In the genomic region with DNA sequence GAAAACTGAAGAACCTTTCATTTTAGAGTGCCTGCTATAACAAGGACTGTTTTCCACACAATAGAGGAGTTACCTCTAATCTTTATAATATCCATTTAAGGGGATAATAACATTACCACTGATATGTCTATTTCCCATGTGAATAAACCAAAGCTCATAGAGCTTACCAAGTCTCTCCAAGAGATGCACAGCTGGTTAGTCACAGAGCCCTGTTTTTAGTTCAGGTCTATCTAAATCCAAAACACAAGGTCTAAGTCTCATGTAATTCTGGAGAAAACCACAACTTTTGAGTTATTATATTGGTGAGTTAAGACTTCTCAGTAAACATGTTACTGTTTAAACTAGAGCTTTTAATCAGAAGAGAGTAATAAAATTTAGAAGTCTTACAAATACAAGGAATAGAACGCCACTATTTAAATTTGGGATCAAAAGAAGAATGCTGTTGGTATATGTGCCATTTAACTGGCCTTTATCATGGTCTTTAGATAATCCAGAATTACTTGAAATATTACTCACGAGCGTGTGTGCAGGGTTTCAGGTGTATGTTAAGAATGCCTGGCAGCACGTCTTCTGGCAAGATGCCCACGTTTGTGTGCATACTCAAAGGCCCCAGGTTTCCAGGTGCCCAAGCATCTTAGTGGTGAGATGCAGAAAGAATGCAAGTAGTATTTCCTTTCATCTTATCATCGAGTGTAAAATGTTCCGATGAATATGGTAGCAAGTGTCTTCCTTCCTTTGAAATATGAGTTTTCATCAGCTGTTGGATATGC, we compare ENCODE assay signal across 29 cellular contexts.
DNase-seq lines count a peak whose midpoint lies in the region; ATAC-seq, FAIRE-seq and TF ChIP-seq lines count a peak whose summit lies in the region.
"Had no signal": no experiment of that assay in that cellular context is flagged by ENCODE, and none has a peak within 500 bp of the region (broad histone marks: within the 10 kb centered on the region; RNA-seq: fewer than 3 reads in every experiment).

No MANE protein-coding gene starts in this region.

- H4K20me1 ChIP-seq in osteoblast (ENCODE audit: insufficient read depth, low read length) = no peaks in the 10 kb centered on the region

- CTCF ChIA-PET in Calu3 (lab: Charles Lee) = no interaction called here

- H3K79me2 ChIP-seq in osteoblast (ENCODE audit: insufficient read depth, low read length) = peaks cover 28% of the 10 kb centered on the region

- H3K4me3 ChIP-seq in bronchial epithelial cell (ENCODE audit: low read depth, low read length) (no peak overlapping the region), osteoblast (ENCODE audit: insufficient read depth, low read length) (no peak overlapping the region)
- H3K4me3 ChIP-seq: esophagus squamous epithelium, right atrium auricular region, upper lobe of left lung had no signal

- no peaks in the 10 kb centered on the region for H3K36me3 ChIP-seq in bronchial epithelial cell (ENCODE audit: control insufficient read depth, insufficient read depth, low read length)
- peaks cover 6% of the 10 kb centered on the region for H3K36me3 ChIP-seq in osteoblast (ENCODE audit: insufficient read depth, low read length)
- H3K36me3 ChIP-seq: brain microvascular endothelial cell, esophagus squamous epithelium, right atrium auricular region, upper lobe of left lung had no signal

- no peaks in the 10 kb centered on the region for H3K9me3 Mint-ChIP-seq in Calu3 (ENCODE audit: low read depth, unreplicated experiment)
- H3K9me3 Mint-ChIP-seq in HFFc6 = no peaks in the 10 kb centered on the region; the same call in 1 of the 2 replicates
- H3K9me3 Mint-ChIP-seq: activated CD4-positive, alpha-beta memory T cell treated with anti-CD3 and anti-CD28 coated beads, Interleukin-2, amount 10 ng/mL, durations not matched to agents 7 days and 5 days; T-helper 2 cell treated with Interferon-gamma antibody and Interleukin-4, amounts not matched to agents 5 μg/mL and 100 μg/mL, for 36 hours had no signal

- H3K4me2 ChIP-seq in osteoblast (ENCODE audit: insufficient read depth, low read length) = no peak overlapping the region

- H3K9me3 ChIP-seq in osteoblast (ENCODE audit: low read depth, low read length) = no peaks in the 10 kb centered on the region
- H3K9me3 ChIP-seq: esophagus squamous epithelium, right atrium auricular region, upper lobe of left lung had no signal

- DNase-seq in Calu3 = peak; percentile 50
- no peak for DNase-seq in HFFc6
- DNase-seq in bronchial epithelial cell (ENCODE audit: low read depth) = peak; percentile 71
- DNase-seq in osteoblast (ENCODE audit: insufficient read length, low spot score, missing footprints) = no peak
- DNase-seq: activated CD4-positive, alpha-beta memory T cell treated with anti-CD3 and anti-CD28 coated beads, Interleukin-2, amount 10 ng/mL, durations not matched to agents 7 days and 5 days; activated CD4-positive, CD25-positive, alpha-beta regulatory T cell; activated gamma-delta T cell; activated naive CD8-positive, alpha-beta T cell treated with anti-CD3 and anti-CD28 coated beads, Interleukin-2, amount 50 U/mL, for 24 hours; brain microvascular endothelial cell; effector memory CD8-positive, alpha-beta T cell; esophagus squamous epithelium; naive thymus-derived CD4-positive, alpha-beta T cell; NCI-H1105 treated with DMSO at 0.1 percent for 48 hours; NCI-H2081 treated with DMSO at 0.1 percent for 48 hours; NCI-H510A; occipital lobe; stimulated activated CD4-positive, alpha-beta T cell treated with anti-CD3 and anti-CD28 coated beads, Interleukin-12 subunit alpha, Interleukin-12 subunit beta, amount 100 ng/mL, for 4 hours; stimulated activated CD4-positive, alpha-beta T cell treated with anti-CD3 and anti-CD28 coated beads, Interleukin-4, amount 100 ng/mL, for 4 hours; upper lobe of left lung had no signal

- H3K27ac ChIP-seq in osteoblast (ENCODE audit: low read depth, low read length) = peak overlapping the region; percentile 5
- H3K27ac ChIP-seq: brain microvascular endothelial cell, C4-2B, esophagus squamous epithelium, right atrium auricular region, RWPE1, upper lobe of left lung had no signal

- TF ChIP-seq CTCF in Calu3 (IDR thresholded peaks at IDR 0.05; ENCODE audit: unreplicated experiment) (no peak), HFFc6 (IDR thresholded peaks at IDR 0.05) (no peak), bronchial epithelial cell (IDR thresholded peaks at IDR 0.05; ENCODE audit: insufficient read depth, low read length, severe bottlenecking) (no peak), osteoblast (IDR thresholded peaks at IDR 0.05; ENCODE audit: extremely low read depth, low read depth, low read length) (no peak)

- H3K27me3 ChIP-seq in bronchial epithelial cell (ENCODE audit: control insufficient read depth, insufficient read depth, low read length) (no peaks in the 10 kb centered on the region), osteoblast (ENCODE audit: insufficient read depth, low read length) (no peaks in the 10 kb centered on the region)
- H3K27me3 ChIP-seq: brain microvascular endothelial cell, esophagus squamous epithelium, right atrium auricular region, upper lobe of left lung had no signal

- H3K4me1 Mint-ChIP-seq in Calu3 (ENCODE audit: low read depth, unreplicated experiment) = peaks cover 8% of the 10 kb centered on the region
- H3K4me1 Mint-ChIP-seq in HFFc6 (ENCODE audit: low read depth) = peaks cover 89% of the 10 kb centered on the region
- H3K4me1 Mint-ChIP-seq: activated CD4-positive, alpha-beta memory T cell treated with anti-CD3 and anti-CD28 coated beads, Interleukin-2, amount 10 ng/mL, durations not matched to agents 7 days and 5 days; activated naive CD8-positive, alpha-beta T cell treated with anti-CD3 and anti-CD28 coated beads, Interleukin-2, amount 50 U/mL, for 24 hours; naive thymus-derived CD4-positive, alpha-beta T cell had no signal

- H2AFZ ChIP-seq in osteoblast (ENCODE audit: low read length) = no peak overlapping the region

- no TSS peak for BruUV-seq in Calu3 (replicated peaks; lab: Mats Ljungman, UMichigan)

- intact Hi-C loops in Calu3 (cut with micrococcal nuclease; ENCODE audit: unreplicated experiment) = loop anchor here (5.0 kb wide), 1 partner anchor 325 kb away; no protein-coding TSS in a partner anchor

- H3K36me3 Mint-ChIP-seq in Calu3 (ENCODE audit: insufficient read depth, unreplicated experiment) (no peaks in the 10 kb centered on the region), HFFc6 (ENCODE audit: low read depth) (peaks cover 73% of the 10 kb centered on the region)
- H3K36me3 Mint-ChIP-seq: naive thymus-derived CD4-positive, alpha-beta T cell had no signal

- H3K4me3 Mint-ChIP-seq in Calu3 (ENCODE audit: low read depth, unreplicated experiment) (no peak overlapping the region), HFFc6 (no peak overlapping the region)
- H3K4me3 Mint-ChIP-seq: activated CD4-positive, alpha-beta memory T cell treated with anti-CD3 and anti-CD28 coated beads, Interleukin-2, amount 10 ng/mL, durations not matched to agents 7 days and 5 days; activated naive CD8-positive, alpha-beta T cell treated with anti-CD3 and anti-CD28 coated beads, Interleukin-2, amount 50 U/mL, for 24 hours; effector memory CD8-positive, alpha-beta T cell; naive thymus-derived CD4-positive, alpha-beta T cell; T-helper 2 cell treated with Interferon-gamma antibody and Interleukin-4, amounts not matched to agents 5 μg/mL and 100 μg/mL, for 36 hours had no signal

- peaks cover 27% of the 10 kb centered on the region for H3K4me1 ChIP-seq in osteoblast (ENCODE audit: insufficient read depth, low read length)
- H3K4me1 ChIP-seq: esophagus squamous epithelium, right atrium auricular region, upper lobe of left lung had no signal

- ATAC-seq in GM18505 (IDR thresholded peaks at IDR 0.05; ENCODE audit: unreplicated experiment) = no peak
- ATAC-seq in GM21367 (IDR thresholded peaks at IDR 0.05; ENCODE audit: unreplicated experiment) = no peak
- ATAC-seq in HG03095 (IDR thresholded peaks at IDR 0.05; ENCODE audit: unreplicated experiment) = no peak
- ATAC-seq in GM21423 (IDR thresholded peaks at IDR 0.05; ENCODE audit: unreplicated experiment) = no peak
- ATAC-seq: activated naive CD8-positive, alpha-beta T cell treated with anti-CD3 and anti-CD28 coated beads, Interleukin-2, amount 50 U/mL, for 24 hours; effector memory CD8-positive, alpha-beta T cell; naive thymus-derived CD4-positive, alpha-beta T cell had no signal

- H3K27ac Mint-ChIP-seq in Calu3 (ENCODE audit: unreplicated experiment) (no peak overlapping the region), HFFc6 (peak overlapping the region; percentile 89; the same call in 1 of the 2 replicates)
- H3K27ac Mint-ChIP-seq: activated CD4-positive, alpha-beta memory T cell treated with anti-CD3 and anti-CD28 coated beads, Interleukin-2, amount 10 ng/mL, durations not matched to agents 7 days and 5 days; activated naive CD8-positive, alpha-beta T cell treated with anti-CD3 and anti-CD28 coated beads, Interleukin-2, amount 50 U/mL, for 24 hours; effector memory CD8-positive, alpha-beta T cell; naive thymus-derived CD4-positive, alpha-beta T cell; T-helper 2 cell treated with Interferon-gamma antibody and Interleukin-4, amounts not matched to agents 5 μg/mL and 100 μg/mL, for 36 hours had no signal

- no peak for FAIRE-seq in bronchial epithelial cell (lab: Jason Lieb, UNC)
- FAIRE-seq: G401.6, H1 had no signal

- no peak for TF ChIP-seq POLR2A in GM18505 (IDR thresholded peaks at IDR 0.05; ENCODE audit: borderline replicate concordance, extremely low read depth, insufficient read depth, insufficient read length)

- H3K27me3 Mint-ChIP-seq in Calu3 (ENCODE audit: unreplicated experiment) = peaks cover 18% of the 10 kb centered on the region
- peaks cover 11% of the 10 kb centered on the region for H3K27me3 Mint-ChIP-seq in HFFc6 (ENCODE audit: insufficient read depth)
- H3K27me3 Mint-ChIP-seq: activated CD4-positive, alpha-beta memory T cell treated with anti-CD3 and anti-CD28 coated beads, Interleukin-2, amount 10 ng/mL, durations not matched to agents 7 days and 5 days; activated naive CD8-positive, alpha-beta T cell treated with anti-CD3 and anti-CD28 coated beads, Interleukin-2, amount 50 U/mL, for 24 hours; effector memory CD8-positive, alpha-beta T cell; naive thymus-derived CD4-positive, alpha-beta T cell had no signal

Comparison
In these comparisons a context has a peak if more than half of its experiments do, and no peak if none do; other contexts are left out.
1. DNase-seq: peak in Calu3 (single experiment) and bronchial epithelial cell (single experiment); none in HFFc6 (single experiment) and osteoblast (single experiment).